14 cellular contexts compared by ENCODE assay signal in genomic region chr10:37860494-37861190, GRCh38. TPM values are rescaled to one million over a fixed set of nuclear protein-coding genes. Genes with fewer than 3 reads are reported as not detected.
A peak's percentile ranks its signal among the peaks of the same experiment; 100 is the strongest.
DNase-seq lines count a peak whose midpoint lies in the region; TF ChIP-seq lines count a peak whose summit lies in the region.
"Had no signal": no experiment of that assay in that cellular context is flagged by ENCODE, and none has a peak within 500 bp of the region (broad histone marks: within the 10 kb centered on the region; RNA-seq: fewer than 3 reads in every experiment).

No MANE protein-coding gene starts in this region.

- 34% methylated on average over 2 of the region's 2 CpGs for WGBS in mammary epithelial cell (ENCODE audit: low coverage, missing lambda C conversion rate)

- H3K4me3 ChIP-seq in mammary epithelial cell (replicated peaks in 1 of 3; ENCODE audit: insufficient read depth in 1 of 3, low read depth in 2 of 3, low read length in 3 of 3), result no peak overlapping the region
- H3K4me3 ChIP-seq in parathyroid adenoma (ENCODE audit: low read depth, low read length), result no peak overlapping the region
- H3K4me3 ChIP-seq: lung, SK-N-MC had no signal

- no peaks in the 10 kb centered on the region for H3K9me3 ChIP-seq in mammary epithelial cell (replicated peaks; ENCODE audit: insufficient read depth, low read length)
- no peaks in the 10 kb centered on the region for H3K9me3 ChIP-seq in parathyroid adenoma (ENCODE audit: control insufficient read depth, low read length)

- CTCF ChIA-PET in mammary epithelial cell (lab: Charles Lee; ENCODE audit: low non-redundant PET), result interaction anchor here (0.8 kb wide), 1 partner anchor 106 kb away, joined by 4 read pairs; no protein-coding TSS in a partner anchor

- H3K4me1 ChIP-seq in mammary epithelial cell (ENCODE audit: insufficient read depth, low read length) (peaks cover 8% of the 10 kb centered on the region), parathyroid adenoma (peaks cover 2% of the 10 kb centered on the region)

- DNase-seq in EH (ENCODE audit: low read depth), result peak; percentile 86
- peak; percentile 49 for DNase-seq in HT1080 (ENCODE audit: low read depth)
- peak; percentile 75 for DNase-seq in mammary epithelial cell
- no peak for DNase-seq in islet precursor cell
- DNase-seq in NCI-H1105 treated with DMSO at 0.1 percent for 48 hours (lab: John Stamatoyannopoulos, UW), result no peak
- DNase-seq in foreskin melanocyte, result no peak
- no peak for DNase-seq in SK-N-DZ (ENCODE audit: low spot score)
- DNase-seq: activated CD8-positive, alpha-beta memory T cell treated with anti-CD3 and anti-CD28 coated beads, Interleukin-2, amount 50 U/mL, for 4 hours; GDM1; H9; stimulated activated CD4-positive, alpha-beta T cell treated with anti-CD3 and anti-CD28 coated beads, Interleukin-4, amount 100 ng/mL, for 24 hours had no signal

- intact Hi-C loops in mammary epithelial cell (cut with micrococcal nuclease), result no loop called here

- H3K4me2 ChIP-seq in mammary epithelial cell (ENCODE audit: insufficient read depth, low read depth, low read length) (no peak overlapping the region), parathyroid adenoma (ENCODE audit: low read length) (no peak overlapping the region)

- no peak overlapping the region for H3K27ac ChIP-seq in mammary epithelial cell (ENCODE audit: insufficient read depth, low read depth, low read length)
- no peak overlapping the region for H3K27ac ChIP-seq in parathyroid adenoma
- H3K27ac ChIP-seq: SK-N-MC had no signal

- H2AFZ ChIP-seq in mammary epithelial cell (ENCODE audit: low read depth, low read length), result no peak overlapping the region
- H2AFZ ChIP-seq in parathyroid adenoma, result peak overlapping the region; percentile 25

- H3K36me3 ChIP-seq in mammary epithelial cell (ENCODE audit: insufficient read depth, low read length) (no peaks in the 10 kb centered on the region), parathyroid adenoma (ENCODE audit: control insufficient read depth, insufficient read depth, low read length) (no peaks in the 10 kb centered on the region)

- in situ Hi-C loops in mammary epithelial cell (cut with MboI; ENCODE audit: low sequenced_read_pairs in 2 of 2), result no loop called here

- H4K20me1 ChIP-seq in mammary epithelial cell (ENCODE audit: insufficient read depth, low read length), result no peaks in the 10 kb centered on the region

- no peaks in the 10 kb centered on the region for H3K27me3 ChIP-seq in mammary epithelial cell (ENCODE audit: insufficient read depth, low read length)
- H3K27me3 ChIP-seq in parathyroid adenoma (ENCODE audit: control insufficient read depth, insufficient read depth, low read length), result no peaks in the 10 kb centered on the region

- H3K79me2 ChIP-seq in mammary epithelial cell (ENCODE audit: insufficient read depth, low read length) (peaks cover 15% of the 10 kb centered on the region), parathyroid adenoma (peaks cover 7% of the 10 kb centered on the region)

- H3K9ac ChIP-seq in mammary epithelial cell (ENCODE audit: insufficient read depth, low read length) (no peak overlapping the region), parathyroid adenoma (no peak overlapping the region)

- no peak for TF ChIP-seq CTCF in mammary epithelial cell (conservative IDR thresholded peaks at IDR 0.05 in 1 of 2, IDR thresholded peaks at IDR 0.05 in 1 of 2; ENCODE audit: extremely low read depth in 1 of 2, insufficient read depth in 1 of 2, low read depth in 1 of 2, low read length in 2 of 2)
- TF ChIP-seq CTCF in parathyroid adenoma (IDR thresholded peaks at IDR 0.05), result no peak

- no TSS peak for BruUV-seq in mammary epithelial cell (replicated peaks; lab: Mats Ljungman, UMichigan)

- dilution Hi-C loops in mammary epithelial cell (cut with HindIII; ENCODE audit: low sequenced_read_pairs), result no loop called here

RNA-seq across cellular contexts. Expression of gene ZNF248, which starts 3.2 kb away (rescaled TPM):
- total RNA-seq in HT1080 (2014; rRNA removed; shearing (Covaris generic)), result 2.1 and 5.5 TPM in 2 replicates
- polyA plus RNA-seq in HT1080 (2015; cell fraction: cytosol; rRNA removed), result 4.2 and 4.4 TPM in 2 replicates
- 17.9 and 19.7 TPM in 2 replicates for polyA plus RNA-seq in HT1080 (2015; cell fraction: nucleus; rRNA removed)
- total RNA-seq in mammary epithelial cell, result 1 to 10 TPM; 5.9 to 8.2 TPM
- polyA plus RNA-seq in mammary epithelial cell, result 2.9 TPM
- polyA minus RNA-seq in mammary epithelial cell, result not detected
- polyA plus RNA-seq in SK-N-DZ (2014; cell fraction: cytosol; rRNA removed), result 14.5 and 15.5 TPM in 2 replicates
- 38.5 and 45.1 TPM in 2 replicates for polyA plus RNA-seq in SK-N-DZ (2014; cell fraction: nucleus; rRNA removed)

Comparison
In these comparisons a context has a peak if more than half of its experiments do, and no peak if none do; other contexts are left out.
1. DNase-seq: peak in EH (single experiment), HT1080 (single experiment) and mammary epithelial cell (single experiment); none in islet precursor cell (single experiment), NCI-H1105 treated with DMSO at 0.1 percent for 48 hours (single experiment), foreskin melanocyte (single experiment) and SK-N-DZ (single experiment).